In genomic region chr16:11562411-11562810, GRCh38 we compare ENCODE assay signal across 1 cellular context.
TF ChIP-seq lines count a peak whose summit lies in the region.

No MANE protein-coding gene starts in this region.

TF ChIP-seq in H1, 55 proteins besides CTCF, POLR2A, EP300 and RAD21:
- TF ChIP-seq EGR1 (IDR thresholded peaks at IDR 0.05; ENCODE audit: borderline replicate concordance, low read depth, low read length) (no peak), SIX5 (IDR thresholded peaks at IDR 0.05; ENCODE audit: low read depth, low read length) (no peak), NANOG (IDR thresholded peaks at IDR 0.05; ENCODE audit: insufficient read depth, low read depth, low read length, poor library complexity, severe bottlenecking) (no peak)
TF ChIP-seq in H1: peak in this region for 0.
